15 cellular contexts compared by ENCODE assay signal in genomic region chr9:95107976-95108375, GRCh38.
DNase-seq lines count a peak whose midpoint lies in the region; ATAC-seq, FAIRE-seq and TF ChIP-seq lines count a peak whose summit lies in the region.
"Had no signal": no experiment of that assay in that cellular context is flagged by ENCODE, and none has a peak within 500 bp of the region (broad histone marks: within the 10 kb centered on the region; RNA-seq: fewer than 3 reads in every experiment).

No MANE protein-coding gene starts in this region.

- no peak for ATAC-seq in Right ventricle myocardium superior (ENCODE audit: poor library complexity)
- no peak for ATAC-seq in left ventricle myocardium superior
- no peak for ATAC-seq in HG03442 (IDR thresholded peaks at IDR 0.05; ENCODE audit: unreplicated experiment)
- ATAC-seq: activated CD4-positive, CD25-positive, alpha-beta regulatory T cell treated with anti-CD3 and anti-CD28 coated beads, Interleukin-2, amount 50 U/mL, for 24 hours; activated CD8-positive, alpha-beta memory T cell treated with anti-CD3 and anti-CD28 coated beads, Interleukin-2, amount 10 ng/mL, durations not matched to agents 7 days and 5 days had no signal

- H3K79me1 ChIP-seq in mesendoderm (ENCODE audit: low read length) = no peaks in the 10 kb centered on the region

- H3K27me3 ChIP-seq in sigmoid colon (no peaks in the 10 kb centered on the region), vagina (no peaks in the 10 kb centered on the region), mesendoderm (ENCODE audit: insufficient read depth, low read length, poor library complexity) (no peaks in the 10 kb centered on the region)
- H3K27me3 ChIP-seq: MG63 had no signal

- H3K4me2 ChIP-seq in mesendoderm (ENCODE audit: low read length) = no peak overlapping the region

- no peak overlapping the region for H3K4me3 ChIP-seq in sigmoid colon
- no peak overlapping the region for H3K4me3 ChIP-seq in vagina
- H3K4me3 ChIP-seq in mesendoderm (ENCODE audit: low read length) = no peak overlapping the region
- H3K4me3 ChIP-seq: MG63 had no signal

- no peak overlapping the region for H3K18ac ChIP-seq in mesendoderm (ENCODE audit: low read length)

- H3K9me3 ChIP-seq in sigmoid colon (no peaks in the 10 kb centered on the region), vagina (no peaks in the 10 kb centered on the region)
- H3K9me3 ChIP-seq: MG63 had no signal

- H4K5ac ChIP-seq in mesendoderm (ENCODE audit: low read length) = no peak overlapping the region

- DNase-seq in Right ventricle myocardium superior (peak; percentile 18), left ventricle myocardium superior (no peak), foreskin melanocyte (peak; percentile 99), sigmoid colon (peak; percentile 62), vagina (ENCODE audit: extremely low spot score in 2 of 2) (no peak), mesendoderm (no peak), D721Med (ENCODE audit: insufficient read length, low spot score) (no peak)
- DNase-seq: activated CD8-positive, alpha-beta memory T cell treated with anti-CD3 and anti-CD28 coated beads, Interleukin-2, amount 10 ng/mL, durations not matched to agents 7 days and 5 days; GOT3; MG63; NCI-H187 treated with DMSO at 0.1 percent for 48 hours; NCI-H446 treated with DMSO at 0.1 percent for 48 hours; SIG-M5 had no signal

- H3K79me2 ChIP-seq in mesendoderm (ENCODE audit: control insufficient read depth, insufficient read depth, low read length) = no peaks in the 10 kb centered on the region

- H3K9ac ChIP-seq in mesendoderm (ENCODE audit: low read length) = no peak overlapping the region

- H2AK5ac ChIP-seq in mesendoderm (ENCODE audit: low read length) = no peak overlapping the region

- no peak for TF ChIP-seq EP300 in sigmoid colon (IDR thresholded peaks at IDR 0.05)

- H3K4me1 ChIP-seq in sigmoid colon (peaks cover 0 to 49% (median 36%) of the 10 kb centered on the region in 4 donors), vagina (peaks cover 51% of the 10 kb centered on the region), mesendoderm (ENCODE audit: control insufficient read depth, low read depth, low read length) (no peaks in the 10 kb centered on the region)

- no peak overlapping the region for H3K4ac ChIP-seq in mesendoderm (ENCODE audit: low read depth, low read length)

- no peak for TF ChIP-seq CTCF in sigmoid colon (IDR thresholded peaks at IDR 0.05)
- TF ChIP-seq CTCF in vagina (IDR thresholded peaks at IDR 0.05) = no peak
- no peak for TF ChIP-seq CTCF in D721Med (IDR thresholded peaks at IDR 0.05; ENCODE audit: insufficient read depth, missing control alignments)

- H3K56ac ChIP-seq in mesendoderm (ENCODE audit: low read length) = no peak overlapping the region

- no peak overlapping the region for H2BK5ac ChIP-seq in mesendoderm (ENCODE audit: low read length)

- intact Hi-C loops in Right ventricle myocardium superior (cut with DNase I) = no loop called here
- intact Hi-C loops in left ventricle myocardium superior (cut with micrococcal nuclease) = no loop called here
- intact Hi-C loops in sigmoid colon (cut with DNase I) = no loop called here
- intact Hi-C loops in vagina (cut with DNase I) = no loop called here

- no peak overlapping the region for H4K8ac ChIP-seq in mesendoderm (ENCODE audit: low read depth, low read length)

- WGBS in sigmoid colon, 2 donors = 83 to 86% methylated on average over 14 of the region's 14 CpGs
- no CpG with 5 or more reads among the region's 14 CpGs for WGBS in mesendoderm (ENCODE audit: extremely low coverage, insufficient coverage, low lambda C conversion rate)

- peaks cover 0 to 59% (median 10%) of the 10 kb centered on the region in 4 donors for H3K36me3 ChIP-seq in sigmoid colon
- peaks cover 0 to 30% of the 10 kb centered on the region in 2 donors for H3K36me3 ChIP-seq in vagina
- peaks cover 3% of the 10 kb centered on the region for H3K36me3 ChIP-seq in mesendoderm (ENCODE audit: control insufficient read depth, insufficient read depth, low read length)

- H2BK15ac ChIP-seq in mesendoderm (replicated peaks; ENCODE audit: low read depth) = no peak overlapping the region

- no peak overlapping the region for H2BK120ac ChIP-seq in mesendoderm (ENCODE audit: low read depth, low read length)

- TF ChIP-seq POLR2A in sigmoid colon (IDR thresholded peaks at IDR 0.05) (no peak), vagina (IDR thresholded peaks at IDR 0.05) (no peak)

- FAIRE-seq in D721Med (lab: Jason Lieb, UNC) = no peak

- no peak overlapping the region for H3K23ac ChIP-seq in mesendoderm (ENCODE audit: low read length)

- H3K27ac ChIP-seq in sigmoid colon (peak overlapping the region; percentile 39 to 72 (median 58)), vagina (peak overlapping the region; percentile 77), mesendoderm (ENCODE audit: low read depth, low read length) (no peak overlapping the region)

Comparison
In these comparisons a context has a peak if more than half of its experiments do, and no peak if none do; other contexts are left out.
1. DNase-seq: peak in Right ventricle myocardium superior (single experiment), foreskin melanocyte (single experiment) and sigmoid colon (single experiment); none in left ventricle myocardium superior (single experiment), vagina (0 of 2), mesendoderm (single experiment) and D721Med (single experiment).